ENCODE assay signal across 30 cellular contexts in the genomic region with DNA sequence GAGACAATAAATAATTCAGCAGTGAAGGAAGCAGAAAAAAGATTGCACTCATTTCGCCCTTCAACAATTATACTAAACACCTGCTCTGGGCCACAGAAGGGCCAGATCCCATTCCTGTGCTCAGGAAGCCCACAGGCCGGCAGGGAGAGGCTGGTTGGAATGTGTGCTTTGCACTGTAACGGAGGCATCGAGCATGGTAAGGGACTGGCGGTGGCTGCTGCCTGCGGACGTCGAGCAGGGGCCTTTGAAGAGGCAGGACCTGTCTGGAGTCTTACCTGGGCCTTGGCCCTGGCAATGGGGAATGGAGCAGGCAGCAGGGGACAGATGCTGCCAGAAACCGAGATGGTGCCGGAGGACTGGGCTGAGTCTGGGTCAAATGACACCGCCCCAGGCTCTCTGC.
"Had no signal": no experiment of that assay in that cellular context is flagged by ENCODE, and none has a peak within 500 bp of the region (broad histone marks: within the 10 kb centered on the region; RNA-seq: fewer than 3 reads in every experiment).

No MANE protein-coding gene starts in this region.

- ATAC-seq: naive thymus-derived CD8-positive, alpha-beta T cell; natural killer cell treated with Interleukin-12 subunit alpha and Interleukin-12 subunit beta and Interleukin-15 and Interleukin-18, amount 100 ng/mL, for 72 hours; psoas muscle; right cardiac atrium; right lobe of liver; stimulated activated memory B cell treated with anti-CD40 and anti-IgM and Interleukin-4, amounts not matched to agents 10 μg/mL and 1 μg/mL and 100 μg/mL, for 72 hours; stimulated activated naive CD8-positive, alpha-beta T cell treated with anti-CD3 and anti-CD28 coated beads, Interleukin-15, Interleukin-2, amounts not matched to agents 100 U/mL and 50 U/mL, for 24 hours had no signal

- H3K4me3 ChIP-seq: ovary, psoas muscle, right lobe of liver, skin epidermis, smooth muscle cell, spleen, stomach, thoracic aorta, thyroid gland, tibial nerve, upper lobe of left lung, vagina had no signal

- H2AFZ ChIP-seq: parathyroid adenoma had no signal

- H3K4me1 Mint-ChIP-seq: stimulated activated memory B cell treated with anti-CD40 and anti-IgM and Interleukin-4, amounts not matched to agents 10 μg/mL and 1 μg/mL and 100 μg/mL, for 72 hours had no signal

- H3K36me3 ChIP-seq: ovary, right lobe of liver, spleen, stomach, thoracic aorta, thyroid gland, tibial nerve, upper lobe of left lung, vagina had no signal

- H3K9me3 ChIP-seq: ovary, psoas muscle, right lobe of liver, spleen, stomach, thoracic aorta, thyroid gland, tibial nerve, upper lobe of left lung, vagina had no signal

- H3K27ac ChIP-seq: ovary, parathyroid adenoma, psoas muscle, right lobe of liver, skin epidermis, spleen, stomach, thoracic aorta, thyroid gland, tibial nerve, upper lobe of left lung, vagina had no signal

- H3K27ac Mint-ChIP-seq: natural killer cell treated with Interleukin-12 subunit alpha and Interleukin-12 subunit beta and Interleukin-15 and Interleukin-18, amount 100 ng/mL, for 72 hours; nephron progenitor cell; progenitor cell of endocrine pancreas; stimulated activated memory B cell treated with anti-CD40 and anti-IgM and Interleukin-4, amounts not matched to agents 10 μg/mL and 1 μg/mL and 100 μg/mL, for 72 hours had no signal

- H3K4me1 ChIP-seq: psoas muscle, right lobe of liver, stomach, thyroid gland had no signal

- H3K9ac ChIP-seq: parathyroid adenoma had no signal

- H3K36me3 Mint-ChIP-seq: naive thymus-derived CD8-positive, alpha-beta T cell; natural killer cell treated with Interleukin-12 subunit alpha and Interleukin-12 subunit beta and Interleukin-15 and Interleukin-18, amount 100 ng/mL, for 72 hours; stimulated activated memory B cell treated with anti-CD40 and anti-IgM and Interleukin-4, amounts not matched to agents 10 μg/mL and 1 μg/mL and 100 μg/mL, for 72 hours had no signal

- H3K9me3 Mint-ChIP-seq: naive thymus-derived CD8-positive, alpha-beta T cell; natural killer cell treated with Interleukin-12 subunit alpha and Interleukin-12 subunit beta and Interleukin-15 and Interleukin-18, amount 100 ng/mL, for 72 hours; nephron progenitor cell; neural crest cell; stimulated activated memory B cell treated with anti-CD40 and anti-IgM and Interleukin-4, amounts not matched to agents 10 μg/mL and 1 μg/mL and 100 μg/mL, for 72 hours had no signal

- H3K4me2 ChIP-seq: smooth muscle cell had no signal

- H3K4me3 Mint-ChIP-seq: naive thymus-derived CD8-positive, alpha-beta T cell; natural killer cell treated with Interleukin-12 subunit alpha and Interleukin-12 subunit beta and Interleukin-15 and Interleukin-18, amount 100 ng/mL, for 72 hours; nephron progenitor cell; neural crest cell; stimulated activated memory B cell treated with anti-CD40 and anti-IgM and Interleukin-4, amounts not matched to agents 10 μg/mL and 1 μg/mL and 100 μg/mL, for 72 hours had no signal

- DNase-seq: naive thymus-derived CD8-positive, alpha-beta T cell; nephron progenitor cell; occipital lobe; ovary; posterior cingulate gyrus; psoas muscle; right cardiac atrium; right lobe of liver; spleen; stimulated activated CD4-positive, alpha-beta T cell treated with anti-CD3 and anti-CD28 coated beads, Interleukin-12 subunit alpha, Interleukin-12 subunit beta, amount 100 ng/mL, for 4 hours; stimulated activated CD4-positive, alpha-beta T cell treated with anti-CD3 and anti-CD28 coated beads, Interleukin-1b, Interleukin-23, amount 100 ng/mL, for 48 hours; stimulated activated CD4-positive, alpha-beta T cell treated with anti-CD3 and anti-CD28 coated beads, Interleukin-4, amount 100 ng/mL, for 1 hour; stimulated activated CD4-positive, alpha-beta T cell treated with anti-CD3 and anti-CD28 coated beads, Interleukin-4, amount 100 ng/mL, for 4 hours; stimulated activated CD8-positive, alpha-beta memory T cell treated with anti-CD3 and anti-CD28 coated beads, Interleukin-4, amount 100 ng/mL, for 48 hours; stimulated activated naive CD4-positive, alpha-beta T cell; stimulated activated naive CD8-positive, alpha-beta T cell treated with anti-CD3 and anti-CD28 coated beads, Interleukin-15, Interleukin-2, amounts not matched to agents 100 U/mL and 50 U/mL, for 24 hours; stomach; thyroid gland; trophoblast cell had no signal

- H3K27me3 ChIP-seq: ovary, right lobe of liver, thyroid gland, tibial nerve, upper lobe of left lung, vagina had no signal
